Comparison of ENCODE assay signal across 9 cellular contexts in the genomic region with DNA sequence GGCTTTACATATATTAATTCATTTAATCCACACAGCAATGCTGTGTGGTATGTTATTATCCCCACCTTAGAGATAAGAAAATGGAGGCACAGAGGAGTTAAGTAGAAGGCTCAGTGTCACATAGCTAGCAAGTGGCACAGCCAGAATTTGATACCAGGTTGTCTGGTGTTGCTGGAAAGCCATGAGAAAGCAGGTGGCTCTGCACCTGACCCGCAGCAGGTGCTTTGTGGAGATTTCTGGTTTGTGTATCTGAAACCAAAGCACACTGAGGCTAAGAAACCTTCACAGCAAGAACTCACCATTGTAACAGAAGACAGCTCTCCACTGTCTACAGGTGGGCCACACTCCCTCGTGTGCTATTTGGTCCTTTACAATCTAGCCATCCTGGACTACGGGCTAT. TPM values are rescaled to one million over a fixed set of nuclear protein-coding genes. Genes with fewer than 3 reads are reported as not detected.
DNase-seq lines count a peak whose midpoint lies in the region; ATAC-seq and TF ChIP-seq lines count a peak whose summit lies in the region.
"Had no signal": no experiment of that assay in that cellular context is flagged by ENCODE, and none has a peak within 500 bp of the region (broad histone marks: within the 10 kb centered on the region; RNA-seq: fewer than 3 reads in every experiment).

No MANE protein-coding gene starts in this region.

- H3K9ac ChIP-seq in skeletal muscle tissue (ENCODE audit: low read depth in 1 of 3, low read length in 3 of 3), result no peak overlapping the region

- DNase-seq in NCI-H510A treated with DMSO at 0.1 percent for 48 hours (lab: John Stamatoyannopoulos, UW) (peak; percentile 34), NCI-H510A (lab: John Stamatoyannopoulos, UW) (no peak), LNCaP clone FGC (ENCODE audit: low read depth) (no peak), coronary artery (ENCODE audit: low spot score) (no peak), NCI-H226 (no peak), Ammon's horn (ENCODE audit: low spot score) (no peak)
- DNase-seq: activated effector memory CD4-positive, alpha-beta T cell treated with Interleukin-2 at 50 U/mL for 16 hours had no signal

- ATAC-seq in GM18520 (IDR thresholded peaks at IDR 0.05; ENCODE audit: unreplicated experiment), result no peak

- H3K27ac ChIP-seq in coronary artery, result peak overlapping the region; percentile 72 to 74
- peak overlapping the region; percentile 84 for H3K27ac ChIP-seq in skeletal muscle tissue (ENCODE audit: low read depth, low read length)

- H3K4me1 ChIP-seq in skeletal muscle tissue (ENCODE audit: control insufficient read depth in 3 of 3, insufficient read depth in 3 of 3, low read length in 3 of 3), result peaks cover 43 to 53% (median 47%) of the 10 kb centered on the region in 3 donors

- TF ChIP-seq CTCF in LNCaP clone FGC (IDR thresholded peaks at IDR 0.05; ENCODE audit: control insufficient read depth, extremely low read depth, insufficient read depth), result no peak
- no peak for TF ChIP-seq CTCF in coronary artery (IDR thresholded peaks at IDR 0.05)

- H3K36me3 ChIP-seq in skeletal muscle tissue (ENCODE audit: control insufficient read depth in 3 of 3, insufficient read depth in 3 of 3, low read length in 3 of 3), result peaks cover 4 to 14% (median 13%) of the 10 kb centered on the region in 3 donors

- no peaks in the 10 kb centered on the region for H3K9me3 ChIP-seq in skeletal muscle tissue (ENCODE audit: control insufficient read depth in 3 of 3, low read length in 3 of 3)

- H3K4me3 ChIP-seq in LNCaP clone FGC (ENCODE audit: low read depth, low read length) (peak overlapping the region; percentile 22), coronary artery (no peak overlapping the region), skeletal muscle tissue (ENCODE audit: low read length in 3 of 3) (no peak overlapping the region)

- H3K27me3 ChIP-seq in skeletal muscle tissue (ENCODE audit: control insufficient read depth in 3 of 3, insufficient read depth in 3 of 3, low read length in 3 of 3), result no peaks in the 10 kb centered on the region

RNA-seq across cellular contexts. Expression of a gene that starts 7.5 kb away (rescaled TPM):
- 24.5 TPM for total RNA-seq in skeletal muscle tissue
